Comparison of ENCODE assay signal across 19 cellular contexts in genomic region chr2:204170419-204170818, GRCh38.
"Had no signal": no experiment of that assay in that cellular context is flagged by ENCODE, and none has a peak within 500 bp of the region (broad histone marks: within the 10 kb centered on the region; RNA-seq: fewer than 3 reads in every experiment).

No MANE protein-coding gene starts in this region.

- H3K27me3 ChIP-seq: tibial nerve, uterus had no signal

- H3K36me3 ChIP-seq: tibial nerve, uterus had no signal

- H3K4me3 Mint-ChIP-seq: activated CD8-positive, alpha-beta T cell treated with anti-CD3 and anti-CD28 coated beads for 36 hours; activated naive CD8-positive, alpha-beta T cell treated with anti-CD3 and anti-CD28 coated beads, Interleukin-2, amount 10 ng/mL, durations not matched to agents 7 days and 5 days; effector memory CD8-positive, alpha-beta T cell; stimulated activated naive CD8-positive, alpha-beta T cell treated with anti-CD3 and anti-CD28 coated beads, Interleukin-15, Interleukin-2, amounts not matched to agents 100 ng/mL and 50 ng/mL, for 24 hours; T-helper 2 cell treated with Interferon-gamma antibody and Interleukin-4, amounts not matched to agents 5 μg/mL and 100 μg/mL, for 36 hours had no signal

- H3K9me3 ChIP-seq: tibial nerve, uterus had no signal

- H3K4me1 ChIP-seq: tibial nerve, uterus had no signal

- H3K36me3 Mint-ChIP-seq: activated naive CD8-positive, alpha-beta T cell treated with anti-CD3 and anti-CD28 coated beads, Interleukin-2, amount 10 ng/mL, durations not matched to agents 7 days and 5 days had no signal

- H3K9me3 Mint-ChIP-seq: activated CD8-positive, alpha-beta T cell treated with anti-CD3 and anti-CD28 coated beads for 36 hours; activated naive CD8-positive, alpha-beta T cell treated with anti-CD3 and anti-CD28 coated beads, Interleukin-2, amount 10 ng/mL, durations not matched to agents 7 days and 5 days; activated T-helper 2 cell treated with anti-CD3 and anti-CD28 coated beads, Interferon-gamma antibody, Interleukin-2, Interleukin-4, amounts not matched to agents 10 μg/mL and 5 μg/mL and 100 μg/mL, durations not matched to agents 14 hours and 24 hours and 36 hours; effector memory CD8-positive, alpha-beta T cell; stimulated activated naive CD8-positive, alpha-beta T cell treated with anti-CD3 and anti-CD28 coated beads, Interleukin-15, Interleukin-2, amounts not matched to agents 100 ng/mL and 50 ng/mL, for 24 hours; T-helper 2 cell treated with Interferon-gamma antibody and Interleukin-4, amounts not matched to agents 5 μg/mL and 100 μg/mL, for 36 hours had no signal

- H3K27ac Mint-ChIP-seq: activated CD8-positive, alpha-beta T cell treated with anti-CD3 and anti-CD28 coated beads for 36 hours; activated naive CD8-positive, alpha-beta T cell treated with anti-CD3 and anti-CD28 coated beads, Interleukin-2, amount 10 ng/mL, durations not matched to agents 7 days and 5 days; activated T-helper 2 cell treated with anti-CD3 and anti-CD28 coated beads, Interferon-gamma antibody, Interleukin-2, Interleukin-4, amounts not matched to agents 10 μg/mL and 5 μg/mL and 100 μg/mL, durations not matched to agents 14 hours and 24 hours and 36 hours; effector memory CD8-positive, alpha-beta T cell; stimulated activated naive CD8-positive, alpha-beta T cell treated with anti-CD3 and anti-CD28 coated beads, Interleukin-15, Interleukin-2, amounts not matched to agents 100 ng/mL and 50 ng/mL, for 24 hours; T-helper 2 cell treated with Interferon-gamma antibody and Interleukin-4, amounts not matched to agents 5 μg/mL and 100 μg/mL, for 36 hours had no signal

- H3K4me1 Mint-ChIP-seq: activated naive CD8-positive, alpha-beta T cell treated with anti-CD3 and anti-CD28 coated beads, Interleukin-2, amount 10 ng/mL, durations not matched to agents 7 days and 5 days had no signal

- DNase-seq: activated CD4-positive, alpha-beta T cell treated with anti-CD3 and anti-CD28 coated beads for 48 hours; activated CD4-positive, CD25-positive, alpha-beta regulatory T cell; activated CD8-positive, alpha-beta T cell treated with anti-CD3 and anti-CD28 coated beads for 36 hours; activated naive CD4-positive, alpha-beta T cell treated with Interleukin-2 at 50 U/mL for 16 hours; activated naive CD8-positive, alpha-beta T cell treated with anti-CD3 and anti-CD28 coated beads, Interleukin-2, amount 10 ng/mL, durations not matched to agents 7 days and 5 days; activated T-cell treated with anti-CD3 and anti-CD28 coated beads, Interleukin-2, amount 50 U/mL, for 1 hour; amygdala; effector memory CD8-positive, alpha-beta T cell; occipital lobe; posterior cingulate gyrus; retina; uterus had no signal

- H3K27ac ChIP-seq: hepatocyte, skin epidermis, tibial nerve, uterus had no signal

- H3K4me3 ChIP-seq: hepatocyte, lung, skin epidermis, tibial nerve, uterus had no signal

- H3K4me2 ChIP-seq: hepatocyte had no signal

- H2AFZ ChIP-seq: hepatocyte had no signal

- H3K27me3 Mint-ChIP-seq: activated CD8-positive, alpha-beta T cell treated with anti-CD3 and anti-CD28 coated beads for 36 hours; stimulated activated naive CD8-positive, alpha-beta T cell treated with anti-CD3 and anti-CD28 coated beads, Interleukin-15, Interleukin-2, amounts not matched to agents 100 ng/mL and 50 ng/mL, for 24 hours had no signal

- ATAC-seq: activated CD8-positive, alpha-beta T cell treated with anti-CD3 and anti-CD28 coated beads for 36 hours; effector memory CD8-positive, alpha-beta T cell had no signal

- H3K79me2 ChIP-seq: hepatocyte had no signal
